13 cellular contexts compared by ENCODE assay signal in the genomic region with DNA sequence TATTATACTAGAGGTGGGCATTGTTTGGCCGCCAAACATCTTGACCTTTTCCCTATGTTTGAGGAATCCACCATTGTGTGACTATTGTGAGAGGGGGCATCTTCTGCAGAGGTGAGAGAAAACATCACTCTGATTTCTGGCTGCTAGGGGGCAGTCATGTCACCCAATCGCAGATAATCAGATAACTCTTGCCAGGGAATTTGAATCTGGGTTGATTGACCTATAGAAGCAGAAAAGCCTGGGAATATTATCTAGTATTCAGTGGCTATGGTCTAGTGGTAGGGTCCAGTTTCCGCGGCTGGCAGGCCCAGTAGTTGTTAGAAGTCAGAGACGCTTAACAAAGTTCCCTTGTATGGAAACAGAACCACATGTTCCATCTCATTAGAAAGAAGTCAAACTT.
DNase-seq lines count a peak whose midpoint lies in the region; ATAC-seq, FAIRE-seq and TF ChIP-seq lines count a peak whose summit lies in the region.
"Had no signal": no experiment of that assay in that cellular context is flagged by ENCODE, and none has a peak within 500 bp of the region (broad histone marks: within the 10 kb centered on the region; RNA-seq: fewer than 3 reads in every experiment).

No MANE protein-coding gene starts in this region.

- no peak for FAIRE-seq in bronchial epithelial cell (lab: Jason Lieb, UNC)
- FAIRE-seq: G401.6, pancreas had no signal

- DNase-seq in ELR (ENCODE audit: low read depth) (peak; percentile 17), bronchial epithelial cell (ENCODE audit: low read depth) (peak; percentile 22), myocyte (ENCODE audit: low read depth) (peak; percentile 7), ureter (ENCODE audit: low spot score) (no peak)
- no peak for DNase-seq in activated T-cell treated with anti-CD3 and anti-CD28 coated beads, Interleukin-2, amount 50 U/mL, for 4 hours
- DNase-seq in effector CD4-positive, alpha-beta T cell, result no peak
- no peak for DNase-seq in stimulated activated CD4-positive, alpha-beta T cell treated with anti-CD3 and anti-CD28 coated beads, Interleukin-1b, Interleukin-23, amount 100 ng/mL, for 48 hours
- DNase-seq: activated T-cell treated with anti-CD3 and anti-CD28 coated beads for 4 hours, colonic mucosa, pancreas had no signal

- H3K36me3 ChIP-seq in KMS-11 (ENCODE audit: insufficient read depth) (no peaks in the 10 kb centered on the region), bronchial epithelial cell (ENCODE audit: control insufficient read depth, insufficient read depth, low read length) (no peaks in the 10 kb centered on the region)
- H3K36me3 ChIP-seq: colonic mucosa, pancreas had no signal

- no peaks in the 10 kb centered on the region for H3K4me1 Mint-ChIP-seq in activated T-cell treated with anti-CD3 and anti-CD28 coated beads, Interleukin-2, amount 50 U/mL, for 4 hours (ENCODE audit: low read depth)

- H3K79me2 ChIP-seq in KMS-11 (ENCODE audit: insufficient read depth, low read depth), result no peaks in the 10 kb centered on the region

- no peaks in the 10 kb centered on the region for H3K4me1 ChIP-seq in KMS-11 (ENCODE audit: low read depth, poor library complexity, severe bottlenecking)
- H3K4me1 ChIP-seq: colonic mucosa, pancreas had no signal

- no peaks in the 10 kb centered on the region for H3K27me3 Mint-ChIP-seq in activated T-cell treated with anti-CD3 and anti-CD28 coated beads, Interleukin-2, amount 50 U/mL, for 4 hours (ENCODE audit: low read depth)

- H3K36me3 Mint-ChIP-seq in activated T-cell treated with anti-CD3 and anti-CD28 coated beads, Interleukin-2, amount 50 U/mL, for 4 hours (ENCODE audit: insufficient read depth), result no peaks in the 10 kb centered on the region

- H4K20me1 ChIP-seq in KMS-11 (ENCODE audit: insufficient read depth), result no peaks in the 10 kb centered on the region

- H3K4me3 ChIP-seq in KMS-11 (IDR thresholded peaks at IDR 0.05; ENCODE audit: insufficient read depth, low read depth, low read length), result no peak overlapping the region
- no peak overlapping the region for H3K4me3 ChIP-seq in bronchial epithelial cell (ENCODE audit: low read depth, low read length)
- H3K4me3 ChIP-seq: colonic mucosa, pancreas had no signal

- ATAC-seq in activated T-cell treated with anti-CD3 and anti-CD28 coated beads, Interleukin-2, amount 50 U/mL, for 4 hours, result no peak
- ATAC-seq: pancreas had no signal

- no peak overlapping the region for H3K4me3 Mint-ChIP-seq in activated T-cell treated with anti-CD3 and anti-CD28 coated beads, Interleukin-2, amount 50 U/mL, for 4 hours
- H3K4me3 Mint-ChIP-seq: T-helper 1 cell treated with Interleukin-12 subunit alpha and Interleukin-12 subunit beta and Interleukin-4 antibody, amounts not matched to agents 30 μg/mL and 1 μg/mL, for 36 hours had no signal

- no peak overlapping the region for H2AFZ ChIP-seq in KMS-11 (ENCODE audit: low read depth)

- no peaks in the 10 kb centered on the region for H3K27me3 ChIP-seq in KMS-11 (ENCODE audit: insufficient read depth, low read depth)
- no peaks in the 10 kb centered on the region for H3K27me3 ChIP-seq in bronchial epithelial cell (ENCODE audit: control insufficient read depth, insufficient read depth, low read length)
- H3K27me3 ChIP-seq: colonic mucosa, pancreas had no signal

- no peaks in the 10 kb centered on the region for H3K9me3 Mint-ChIP-seq in activated T-cell treated with anti-CD3 and anti-CD28 coated beads, Interleukin-2, amount 50 U/mL, for 4 hours
- H3K9me3 Mint-ChIP-seq: T-helper 1 cell treated with Interleukin-12 subunit alpha and Interleukin-12 subunit beta and Interleukin-4 antibody, amounts not matched to agents 30 μg/mL and 1 μg/mL, for 36 hours had no signal

- TF ChIP-seq CTCF in KMS-11 (conservative IDR thresholded peaks at IDR 0.05; ENCODE audit: low read depth, low read length), result peak; percentile 37; the same call in 1 of the 2 replicates
- peak; percentile 53 for TF ChIP-seq CTCF in bronchial epithelial cell (IDR thresholded peaks at IDR 0.05; ENCODE audit: insufficient read depth, low read length, severe bottlenecking)

- no peak overlapping the region for H3K27ac ChIP-seq in KMS-11
- H3K27ac ChIP-seq: colonic mucosa, pancreas had no signal

- H3K9ac ChIP-seq in KMS-11, result no peak overlapping the region

- no peak overlapping the region for H3K4me2 ChIP-seq in KMS-11

Comparison
In these comparisons a context has a peak if more than half of its experiments do, and no peak if none do; other contexts are left out.
1. DNase-seq: peak in ELR (single experiment), bronchial epithelial cell (single experiment) and myocyte (single experiment); none in activated T-cell treated with anti-CD3 and anti-CD28 coated beads, Interleukin-2, amount 50 U/mL, for 4 hours (single experiment), ureter (single experiment), effector CD4-positive, alpha-beta T cell (single experiment) and stimulated activated CD4-positive, alpha-beta T cell treated with anti-CD3 and anti-CD28 coated beads, Interleukin-1b, Interleukin-23, amount 100 ng/mL, for 48 hours (single experiment).